Comparison of ENCODE assay signal across 8 cellular contexts in the genomic region with DNA sequence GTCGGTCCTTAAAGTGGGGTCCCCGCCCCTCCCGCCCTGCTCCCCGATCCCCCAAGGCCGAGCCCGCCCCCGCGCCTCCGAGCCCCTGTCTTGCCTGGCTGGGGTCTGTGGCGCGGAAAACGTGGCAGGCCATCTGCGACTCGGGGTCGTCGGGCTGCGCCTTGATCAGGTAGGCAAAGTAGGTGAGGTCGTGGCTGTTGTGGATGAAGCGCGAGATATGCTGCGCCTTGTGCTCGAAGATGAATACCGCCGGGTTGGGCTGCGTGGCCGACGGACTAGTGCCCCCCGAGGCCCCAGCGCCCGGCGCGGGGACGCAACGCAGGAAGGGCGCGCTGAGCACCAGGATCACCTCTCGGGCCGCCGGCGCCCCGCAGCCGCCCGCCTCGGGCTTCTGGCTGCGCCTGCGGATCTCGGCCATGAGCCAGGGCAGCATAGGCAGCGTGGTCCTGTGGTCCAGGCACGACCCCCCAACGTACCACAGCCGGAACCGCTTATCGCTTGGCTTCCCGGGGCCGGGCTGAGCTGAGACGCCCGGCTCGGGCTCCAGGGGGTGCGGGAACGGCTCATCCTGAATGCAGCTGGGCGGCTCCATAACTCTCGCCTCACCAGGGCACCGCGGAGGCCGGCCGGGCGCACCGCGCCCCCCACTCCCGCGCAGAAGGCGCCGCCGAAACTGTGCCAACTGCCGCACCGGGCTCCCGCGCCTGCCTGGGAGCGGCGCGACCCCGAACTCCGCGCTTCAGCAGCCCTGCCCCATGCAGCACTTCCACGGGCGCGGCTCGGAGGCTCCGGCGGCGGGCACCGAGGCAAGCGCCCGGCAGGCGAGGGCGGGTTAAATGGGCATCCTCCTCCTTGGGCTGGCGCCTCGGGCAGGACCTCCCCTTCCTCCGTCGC. TPM values are rescaled to one million over a fixed set of nuclear protein-coding genes. Genes with fewer than 3 reads are reported as not detected.
DNase-seq lines count a peak whose midpoint lies in the region; ATAC-seq and TF ChIP-seq lines count a peak whose summit lies in the region.

No MANE protein-coding gene starts in this region.

- in situ Hi-C loops in brain microvascular endothelial cell (cut with HindIII; ENCODE audit: low pct_ligation_motif_present, low sequenced_read_pairs) = no loop called here

- peak; percentile 89 for DNase-seq in COLO668 (lab: John Stamatoyannopoulos, UW; ENCODE audit: unreplicated experiment)
- peak in 1 of 2 experiments; percentile 30 for DNase-seq in SJSA1 (ENCODE audit: low read depth in 1 of 2, low spot score in 2 of 2)
- no peak for DNase-seq in brain microvascular endothelial cell
- DNase-seq in islet precursor cell = peak; percentile 67
- DNase-seq in stimulated activated CD4-positive, alpha-beta T cell treated with anti-CD3 and anti-CD28 coated beads, Interleukin-15, amount 100 ng/mL, for 24 hours = peak; percentile 26
- no peak for DNase-seq in effector CD4-positive, alpha-beta T cell

- ATAC-seq in GM19397 (IDR thresholded peaks at IDR 0.05; ENCODE audit: unreplicated experiment) (peak; percentile 34), HG03432 (IDR thresholded peaks at IDR 0.05; ENCODE audit: unreplicated experiment) (peak; percentile 28)

- H3K36me3 ChIP-seq in SJSA1 (no peaks in the 10 kb centered on the region), brain microvascular endothelial cell (replicated peaks) (no peaks in the 10 kb centered on the region)

- H3K27me3 ChIP-seq in SJSA1 (replicated peaks) (peaks cover 49% of the 10 kb centered on the region), brain microvascular endothelial cell (replicated peaks) (no peaks in the 10 kb centered on the region)

- H3K4me3 ChIP-seq in SJSA1 = peak overlapping the region; percentile 45
- H3K4me3 ChIP-seq in brain microvascular endothelial cell (ENCODE audit: low read depth, low read length) = peak overlapping the region; percentile 76

- no peaks in the 10 kb centered on the region for H3K9me3 ChIP-seq in SJSA1 (replicated peaks)

- H3K27ac ChIP-seq in SJSA1 (no peak overlapping the region), brain microvascular endothelial cell (no peak overlapping the region)

- no peak for TF ChIP-seq CTCF in brain microvascular endothelial cell (IDR thresholded peaks at IDR 0.05; ENCODE audit: low read depth, low read length, missing control alignments)

- H3K4me1 ChIP-seq in SJSA1 (replicated peaks) = peaks cover 26% of the 10 kb centered on the region

RNA-seq across cellular contexts. Expression of gene TBC1D4, which starts 0.5 kb away (rescaled TPM):
- total RNA-seq in SJSA1 (2014; rRNA removed; shearing (Covaris generic)) = 32.7 and 38.4 TPM in 2 replicates

RNA-seq across cellular contexts. Expression of gene COMMD6, which starts 56.2 kb away (rescaled TPM):
- 59.9 and 109 TPM in 2 replicates for total RNA-seq in SJSA1 (2014; rRNA removed; shearing (Covaris generic))

Comparison
In these comparisons a context has a peak if more than half of its experiments do, and no peak if none do; other contexts are left out.
1. DNase-seq: peak in COLO668 (single experiment), islet precursor cell (single experiment) and stimulated activated CD4-positive, alpha-beta T cell treated with anti-CD3 and anti-CD28 coated beads, Interleukin-15, amount 100 ng/mL, for 24 hours (single experiment); none in brain microvascular endothelial cell (single experiment) and effector CD4-positive, alpha-beta T cell (single experiment).